In genomic region chr7:65371468-65371867, GRCh38 we compare ENCODE assay signal across 13 cellular contexts. TPM values are rescaled to one million over a fixed set of nuclear protein-coding genes. Genes with fewer than 3 reads are reported as not detected.
DNase-seq lines count a peak whose midpoint lies in the region; TF ChIP-seq lines count a peak whose summit lies in the region.
"Had no signal": no experiment of that assay in that cellular context is flagged by ENCODE, and none has a peak within 500 bp of the region (broad histone marks: within the 10 kb centered on the region; RNA-seq: fewer than 3 reads in every experiment).

No MANE protein-coding gene starts in this region.

- peaks cover 12% of the 10 kb centered on the region for H3K36me3 ChIP-seq in endodermal cell (ENCODE audit: control insufficient read depth, insufficient read depth, low read length)
- H3K36me3 ChIP-seq: left ventricle myocardium inferior had no signal

- H3K27me3 ChIP-seq in endodermal cell (ENCODE audit: control insufficient read depth, insufficient read depth, low read length, poor library complexity, severe bottlenecking): no peaks in the 10 kb centered on the region

- no peaks in the 10 kb centered on the region for H3K9me3 ChIP-seq in endodermal cell (ENCODE audit: control insufficient read depth, low read length)
- H3K9me3 ChIP-seq: left ventricle myocardium inferior had no signal

- no peak overlapping the region for H3K4me3 Mint-ChIP-seq in endodermal cell
- H3K4me3 Mint-ChIP-seq: activated CD4-positive, alpha-beta T cell treated with anti-CD3 and anti-CD28 coated beads, Interleukin-2, amount 10 ng/mL, durations not matched to agents 24 days and 14 days; activated T-helper 1 cell treated with anti-CD3 and anti-CD28 coated beads, Interleukin-12 subunit alpha, Interleukin-12 subunit beta, Interleukin-2, Interleukin-4 antibody, amounts not matched to agents 30 ng/mL and 10 ng/mL and 1 ng/mL, durations not matched to agents 14 hours and 24 hours and 36 hours had no signal

- no peaks in the 10 kb centered on the region for H3K9me3 Mint-ChIP-seq in endodermal cell
- H3K9me3 Mint-ChIP-seq: activated CD4-positive, alpha-beta T cell treated with anti-CD3 and anti-CD28 coated beads, Interleukin-2, amount 10 ng/mL, durations not matched to agents 24 days and 14 days; activated T-helper 1 cell treated with anti-CD3 and anti-CD28 coated beads, Interleukin-12 subunit alpha, Interleukin-12 subunit beta, Interleukin-2, Interleukin-4 antibody, amounts not matched to agents 30 ng/mL and 10 ng/mL and 1 ng/mL, durations not matched to agents 14 hours and 24 hours and 36 hours had no signal

- H3K4me1 ChIP-seq in endodermal cell (ENCODE audit: control insufficient read depth, insufficient read depth, low read length): no peaks in the 10 kb centered on the region

- peak overlapping the region; percentile 9 for H3K27ac Mint-ChIP-seq in endodermal cell
- H3K27ac Mint-ChIP-seq: activated CD4-positive, alpha-beta T cell treated with anti-CD3 and anti-CD28 coated beads, Interleukin-2, amount 10 ng/mL, durations not matched to agents 24 days and 14 days; activated T-helper 1 cell treated with anti-CD3 and anti-CD28 coated beads, Interleukin-12 subunit alpha, Interleukin-12 subunit beta, Interleukin-2, Interleukin-4 antibody, amounts not matched to agents 30 ng/mL and 10 ng/mL and 1 ng/mL, durations not matched to agents 14 hours and 24 hours and 36 hours had no signal

- no peak overlapping the region for H3K27ac ChIP-seq in endodermal cell (ENCODE audit: low read depth, low read length)
- H3K27ac ChIP-seq: GM23248, left ventricle myocardium inferior had no signal

- peaks cover 11% of the 10 kb centered on the region for H3K36me3 Mint-ChIP-seq in endodermal cell (ENCODE audit: low read depth)

- no peak overlapping the region for H3K4me3 ChIP-seq in endodermal cell (ENCODE audit: low read length)
- H3K4me3 ChIP-seq: GM23248, left ventricle myocardium inferior had no signal

- no peak for TF ChIP-seq CTCF in endodermal cell (conservative IDR thresholded peaks at IDR 0.05)

- WGBS in endodermal cell (ENCODE audit: insufficient coverage in 1 of 2, insufficient read length in 1 of 2), 2 experiments: 94 to 98% methylated on average over 5 of the region's 5 CpGs

- no peak overlapping the region for H3K9ac ChIP-seq in endodermal cell (ENCODE audit: extremely low read depth, low read length, poor library complexity, severe bottlenecking)
- H3K9ac ChIP-seq: GM23248 had no signal

- H3K4me1 Mint-ChIP-seq in endodermal cell: peaks cover 11% of the 10 kb centered on the region

- no peaks in the 10 kb centered on the region for H3K27me3 Mint-ChIP-seq in endodermal cell (ENCODE audit: insufficient read depth)
- H3K27me3 Mint-ChIP-seq: activated CD4-positive, alpha-beta T cell treated with anti-CD3 and anti-CD28 coated beads, Interleukin-2, amount 10 ng/mL, durations not matched to agents 24 days and 14 days had no signal

- DNase-seq in NCI-H345 (lab: John Stamatoyannopoulos, UW): peak; percentile 30
- no peak for DNase-seq in NCI-H345 treated with DMSO at 0.1 percent for 48 hours (lab: John Stamatoyannopoulos, UW; ENCODE audit: unreplicated experiment)
- no peak for DNase-seq in endodermal cell
- peak; percentile 74 for DNase-seq in medulla oblongata (ENCODE audit: extremely low spot score)
- DNase-seq in superior temporal gyrus (ENCODE audit: extremely low spot score): peak; percentile 77
- no peak for DNase-seq in A172 (ENCODE audit: low spot score)
- DNase-seq in central memory CD4-positive, alpha-beta T cell: no peak
- DNase-seq in iPS-NIHi7 (ENCODE audit: extremely low spot score): no peak
- DNase-seq: activated CD4-positive, alpha-beta T cell treated with anti-CD3 and anti-CD28 coated beads, Interleukin-2, amount 10 ng/mL, durations not matched to agents 24 days and 14 days; GM23248; left ventricle myocardium inferior; NCI-H524 had no signal

RNA-seq across cellular contexts. Expression of gene ZNF92, which starts 2.2 kb away (rescaled TPM):
- total RNA-seq in endodermal cell: 10 to 100 TPM; 26.4 to 26.5 TPM
- polyA plus RNA-seq in endodermal cell (2013, experiment 1 of 2): 24.4 TPM
- polyA plus RNA-seq in endodermal cell (2013, experiment 2 of 2): 26.1 TPM
- total RNA-seq in A172 (2014; rRNA removed; shearing (Covaris generic)): 14.5 and 20.7 TPM in 2 replicates

Comparison
In these comparisons a context has a peak if more than half of its experiments do, and no peak if none do; other contexts are left out.
1. DNase-seq: peak in NCI-H345 (single experiment), medulla oblongata (single experiment) and superior temporal gyrus (single experiment); none in NCI-H345 treated with DMSO at 0.1 percent for 48 hours (single experiment), endodermal cell (single experiment), A172 (single experiment), central memory CD4-positive, alpha-beta T cell (single experiment) and iPS-NIHi7 (single experiment).